14 cellular contexts compared by ENCODE assay signal in genomic region chr19:16098416-16098768, GRCh38. TPM values are rescaled to one million over a fixed set of nuclear protein-coding genes. Genes with fewer than 3 reads are reported as not detected.
DNase-seq lines count a peak whose midpoint lies in the region; ATAC-seq and TF ChIP-seq lines count a peak whose summit lies in the region.
"Had no signal": no experiment of that assay in that cellular context is flagged by ENCODE, and none has a peak within 500 bp of the region (broad histone marks: within the 10 kb centered on the region; RNA-seq: fewer than 3 reads in every experiment).

No MANE protein-coding gene starts in this region.

- peaks cover 19 to 22% of the 10 kb centered on the region in 2 donors for H3K4me1 Mint-ChIP-seq in natural killer cell
- peaks cover 20 to 27% of the 10 kb centered on the region in 2 donors for H3K4me1 Mint-ChIP-seq in natural killer cell treated with Interleukin-12 subunit alpha and Interleukin-12 subunit beta and Interleukin-15 and Interleukin-18, amount 100 ng/mL, for 72 hours (ENCODE audit: low read depth in 2 of 2)
- H3K4me1 Mint-ChIP-seq in chondrocyte (ENCODE audit: low read depth): peaks cover 42% of the 10 kb centered on the region
- H3K4me1 Mint-ChIP-seq in naive thymus-derived CD4-positive, alpha-beta T cell: peaks cover 12 to 38% (median 32%) of the 10 kb centered on the region in 7 donors
- H3K4me1 Mint-ChIP-seq: H9 had no signal

- ATAC-seq in natural killer cell (no peak), HG03460 (IDR thresholded peaks at IDR 0.05; ENCODE audit: unreplicated experiment) (no peak), HG02973 (IDR thresholded peaks at IDR 0.05; ENCODE audit: unreplicated experiment) (no peak)
- no peak for ATAC-seq in natural killer cell treated with Interleukin-12 subunit alpha and Interleukin-12 subunit beta and Interleukin-15 and Interleukin-18, amount 100 ng/mL, for 72 hours
- ATAC-seq in naive thymus-derived CD4-positive, alpha-beta T cell: no peak
- ATAC-seq: left lobe of liver had no signal

- H3K36me3 Mint-ChIP-seq in natural killer cell (peaks cover 31% of the 10 kb centered on the region), chondrocyte (ENCODE audit: low read depth) (peaks cover 62% of the 10 kb centered on the region)
- peaks cover 50% of the 10 kb centered on the region for H3K36me3 Mint-ChIP-seq in natural killer cell treated with Interleukin-12 subunit alpha and Interleukin-12 subunit beta and Interleukin-15 and Interleukin-18, amount 100 ng/mL, for 72 hours
- peaks cover 16 to 55% (median 35%) of the 10 kb centered on the region in 5 donors for H3K36me3 Mint-ChIP-seq in naive thymus-derived CD4-positive, alpha-beta T cell

- H3K27ac Mint-ChIP-seq in natural killer cell: peak overlapping the region; percentile 27 to 73
- H3K27ac Mint-ChIP-seq in natural killer cell treated with Interleukin-12 subunit alpha and Interleukin-12 subunit beta and Interleukin-15 and Interleukin-18, amount 100 ng/mL, for 72 hours: peak overlapping the region in 1 of 2 donors; percentile 89
- peak overlapping the region; percentile 60 for H3K27ac Mint-ChIP-seq in chondrocyte (ENCODE audit: unreplicated experiment)
- peak overlapping the region in 5 of 9 donors; percentile 24 to 71 (median 35) for H3K27ac Mint-ChIP-seq in naive thymus-derived CD4-positive, alpha-beta T cell
- H3K27ac Mint-ChIP-seq: activated naive CD8-positive, alpha-beta T cell treated with anti-CD3 and anti-CD28 coated beads, Interleukin-2, amount 10 ng/mL, durations not matched to agents 7 days and 5 days had no signal

- intact Hi-C loops in natural killer cell (cut with micrococcal nuclease): no loop called here
- intact Hi-C loops in naive thymus-derived CD4-positive, alpha-beta T cell (cut with micrococcal nuclease): no loop called here

- no peaks in the 10 kb centered on the region for H3K9me3 ChIP-seq in naive thymus-derived CD4-positive, alpha-beta T cell (ENCODE audit: control insufficient read depth in 2 of 3, low read length in 3 of 3)

- H3K27me3 ChIP-seq in naive thymus-derived CD4-positive, alpha-beta T cell (ENCODE audit: control insufficient read depth in 2 of 2, insufficient read depth in 2 of 2, low read length in 2 of 2): no peaks in the 10 kb centered on the region

- no peaks in the 10 kb centered on the region for H3K27me3 Mint-ChIP-seq in natural killer cell (ENCODE audit: low read depth in 2 of 2)
- H3K27me3 Mint-ChIP-seq in natural killer cell treated with Interleukin-12 subunit alpha and Interleukin-12 subunit beta and Interleukin-15 and Interleukin-18, amount 100 ng/mL, for 72 hours: no peaks in the 10 kb centered on the region
- H3K27me3 Mint-ChIP-seq in chondrocyte (ENCODE audit: low read depth): no peaks in the 10 kb centered on the region
- no peaks in the 10 kb centered on the region for H3K27me3 Mint-ChIP-seq in naive thymus-derived CD4-positive, alpha-beta T cell
- H3K27me3 Mint-ChIP-seq: activated naive CD8-positive, alpha-beta T cell treated with anti-CD3 and anti-CD28 coated beads, Interleukin-2, amount 10 ng/mL, durations not matched to agents 7 days and 5 days had no signal

- DNase-seq in natural killer cell (no peak), chondrocyte (ENCODE audit: low spot score) (no peak), midbrain (lab: John Stamatoyannopoulos, UW) (no peak)
- no peak for DNase-seq in natural killer cell treated with Interleukin-12 subunit alpha and Interleukin-12 subunit beta and Interleukin-15 and Interleukin-18, amount 100 ng/mL, for 72 hours (ENCODE audit: low spot score)
- no peak for DNase-seq in naive thymus-derived CD4-positive, alpha-beta T cell
- DNase-seq in activated CD4-positive, alpha-beta T cell treated with anti-CD3 and anti-CD28 coated beads, Interleukin-2, amount 50 U/mL, for 48 hours: no peak
- DNase-seq: activated naive CD8-positive, alpha-beta T cell treated with anti-CD3 and anti-CD28 coated beads, Interleukin-2, amount 10 ng/mL, durations not matched to agents 7 days and 5 days; effector memory CD4-positive, alpha-beta T cell; H9; NCI-H1694; stimulated activated naive CD4-positive, alpha-beta T cell had no signal

- H3K36me3 ChIP-seq in naive thymus-derived CD4-positive, alpha-beta T cell (ENCODE audit: control insufficient read depth in 2 of 3, insufficient read depth in 3 of 3, low read length in 3 of 3): peaks cover 24 to 84% (median 35%) of the 10 kb centered on the region in 3 experiments

- H3K4me3 Mint-ChIP-seq in natural killer cell: no peak overlapping the region
- no peak overlapping the region for H3K4me3 Mint-ChIP-seq in natural killer cell treated with Interleukin-12 subunit alpha and Interleukin-12 subunit beta and Interleukin-15 and Interleukin-18, amount 100 ng/mL, for 72 hours
- no peak overlapping the region for H3K4me3 Mint-ChIP-seq in chondrocyte (ENCODE audit: unreplicated experiment)
- H3K4me3 Mint-ChIP-seq in naive thymus-derived CD4-positive, alpha-beta T cell: no peak overlapping the region
- H3K4me3 Mint-ChIP-seq: activated naive CD8-positive, alpha-beta T cell treated with anti-CD3 and anti-CD28 coated beads, Interleukin-2, amount 10 ng/mL, durations not matched to agents 7 days and 5 days; H9 had no signal

- H3K9me3 Mint-ChIP-seq in natural killer cell (no peaks in the 10 kb centered on the region), chondrocyte (ENCODE audit: low read depth) (no peaks in the 10 kb centered on the region)
- no peaks in the 10 kb centered on the region for H3K9me3 Mint-ChIP-seq in natural killer cell treated with Interleukin-12 subunit alpha and Interleukin-12 subunit beta and Interleukin-15 and Interleukin-18, amount 100 ng/mL, for 72 hours
- no peaks in the 10 kb centered on the region for H3K9me3 Mint-ChIP-seq in naive thymus-derived CD4-positive, alpha-beta T cell
- H3K9me3 Mint-ChIP-seq: activated naive CD8-positive, alpha-beta T cell treated with anti-CD3 and anti-CD28 coated beads, Interleukin-2, amount 10 ng/mL, durations not matched to agents 7 days and 5 days; H9 had no signal

- TF ChIP-seq CTCF in natural killer cell (IDR thresholded peaks at IDR 0.05) (no peak), chondrocyte (IDR thresholded peaks at IDR 0.05) (no peak)

- no peak overlapping the region for H3K27ac ChIP-seq in naive thymus-derived CD4-positive, alpha-beta T cell (ENCODE audit: low read depth, low read length)

- CTCF ChIA-PET in naive thymus-derived CD4-positive, alpha-beta T cell (lab: Charles Lee): no interaction called here

- peaks cover 0 to 20% of the 10 kb centered on the region in 2 donors for H3K4me1 ChIP-seq in naive thymus-derived CD4-positive, alpha-beta T cell (ENCODE audit: control insufficient read depth in 2 of 2, insufficient read depth in 2 of 2, low read length in 2 of 2)

- POLR2A ChIA-PET in naive thymus-derived CD4-positive, alpha-beta T cell (lab: Charles Lee): interaction anchor here (0.6 to 1.6 kb wide), 3 partner anchors 10 to 28 kb away, joined by 3 to 4 read pairs (median 4); no protein-coding TSS in a partner anchor

- no peak overlapping the region for H3K4me3 ChIP-seq in naive thymus-derived CD4-positive, alpha-beta T cell (ENCODE audit: low read length)

RNA-seq across cellular contexts. Expression of gene RAB8A, which starts 13.3 kb away (rescaled TPM):
- total RNA-seq in natural killer cell (100 to 1,000 TPM; 137 to 161 (median 149) TPM), chondrocyte (65.5 to 73.7 TPM (median 69.9 TPM) in 3 replicates)
- 100 to 1,000 TPM; 166 to 260 TPM for total RNA-seq in natural killer cell treated with Interleukin-12 subunit alpha and Interleukin-12 subunit beta and Interleukin-15 and Interleukin-18, amount 100 ng/mL, for 72 hours
- 100 to 1,000 TPM in 2 of 5 experiments, 10 to 100 TPM in 3; 64.4 to 154 (median 74.5) TPM for total RNA-seq in naive thymus-derived CD4-positive, alpha-beta T cell
- 10 to 100 TPM; 61.8 to 82.2 TPM for polyA plus RNA-seq in naive thymus-derived CD4-positive, alpha-beta T cell

RNA-seq across cellular contexts. Expression of gene TPM4, which starts 22.1 kb away (rescaled TPM):
- total RNA-seq in natural killer cell (100 to 1,000 TPM; 239 to 283 (median 266) TPM), chondrocyte (774 to 1,188 TPM (median 1,175 TPM) in 3 replicates)
- total RNA-seq in natural killer cell treated with Interleukin-12 subunit alpha and Interleukin-12 subunit beta and Interleukin-15 and Interleukin-18, amount 100 ng/mL, for 72 hours: 100 to 1,000 TPM; 462 to 510 TPM
- 100 to 1,000 TPM in 3 of 5 experiments, 10 to 100 TPM in 2; 65.8 to 435 (median 126) TPM for total RNA-seq in naive thymus-derived CD4-positive, alpha-beta T cell
- 10 to 100 TPM; 28.2 to 43.5 TPM for polyA plus RNA-seq in naive thymus-derived CD4-positive, alpha-beta T cell

RNA-seq across cellular contexts. Expression of gene HSH2D, which starts 45.1 kb away (rescaled TPM):
- total RNA-seq in natural killer cell (100 to 1,000 TPM; 203 to 319 (median 278) TPM), chondrocyte (not detected in 3 replicates)
- total RNA-seq in natural killer cell treated with Interleukin-12 subunit alpha and Interleukin-12 subunit beta and Interleukin-15 and Interleukin-18, amount 100 ng/mL, for 72 hours: 100 to 1,000 TPM; 135 to 188 TPM
- total RNA-seq in naive thymus-derived CD4-positive, alpha-beta T cell: 10 to 100 TPM; 20.0 to 60.0 (median 46.4) TPM
- polyA plus RNA-seq in naive thymus-derived CD4-positive, alpha-beta T cell: 10 to 100 TPM in 1 of 2 donors, 1 to 10 TPM in 1; 7.2 to 17.8 TPM

Comparison
In these comparisons a context has a peak if more than half of its experiments do, and no peak if none do; other contexts are left out.
1. RNA of gene HSH2D, which starts 45.1 kb away (total RNA-seq): 203 to 319 TPM in natural killer cell, 135 to 188 TPM in natural killer cell treated with Interleukin-12 subunit alpha and Interleukin-12 subunit beta and Interleukin-15 and Interleukin-18, amount 100 ng/mL, for 72 hours and 20.0 to 60.0 TPM in naive thymus-derived CD4-positive, alpha-beta T cell; not detected in chondrocyte; every median in the first group is over 10 times any median in the second.